In genomic region chr4:3473251-3473942, GRCh38 we compare ENCODE assay signal across 19 cellular contexts. TPM values are rescaled to one million over a fixed set of nuclear protein-coding genes. Genes with fewer than 3 reads are reported as not detected.
DNase-seq lines count a peak whose midpoint lies in the region; ATAC-seq and TF ChIP-seq lines count a peak whose summit lies in the region.
"Had no signal": no experiment of that assay in that cellular context is flagged by ENCODE, and none has a peak within 500 bp of the region (broad histone marks: within the 10 kb centered on the region; RNA-seq: fewer than 3 reads in every experiment).

No MANE protein-coding gene starts in this region.

- H3K27me3 ChIP-seq in spleen (replicated peaks in 1 of 7) = peaks cover 0 to 79% (median 13%) of the 10 kb centered on the region in 7 donors
- H3K27me3 ChIP-seq: MG63 had no signal

- H3K36me3 Mint-ChIP-seq in nephron progenitor cell (ENCODE audit: low read depth) = no peaks in the 10 kb centered on the region
- H3K36me3 Mint-ChIP-seq in chondrocyte (ENCODE audit: low read depth) = no peaks in the 10 kb centered on the region

- 84 to 90% (median 87%) methylated on average over 17 to 39 of the region's 39 CpGs for WGBS in spleen, 5 donors

- H3K9me3 Mint-ChIP-seq in nephron progenitor cell (no peaks in the 10 kb centered on the region), chondrocyte (ENCODE audit: low read depth) (no peaks in the 10 kb centered on the region)
- H3K9me3 Mint-ChIP-seq: HFFc6 had no signal

- H3K36me3 ChIP-seq in spleen = no peaks in the 10 kb centered on the region
- H3K36me3 ChIP-seq: MG63 had no signal

- H3K4me1 Mint-ChIP-seq in nephron progenitor cell (peaks cover 13% of the 10 kb centered on the region), chondrocyte (ENCODE audit: low read depth) (no peaks in the 10 kb centered on the region)

- intact Hi-C loops in Right ventricle myocardium inferior (cut with DNase I) (no loop called here), cardiac septum (cut with DNase I) (no loop called here), Right ventricle myocardium superior (cut with DNase I) (no loop called here), spleen (cut with DNase I; ENCODE audit: low total_unique reads) (no loop called here)

- H3K4me3 Mint-ChIP-seq in nephron progenitor cell = no peak overlapping the region
- no peak overlapping the region for H3K4me3 Mint-ChIP-seq in chondrocyte (ENCODE audit: unreplicated experiment)
- H3K4me3 Mint-ChIP-seq: HFFc6 had no signal

- no peak overlapping the region for H3K27ac ChIP-seq in spleen
- H3K27ac ChIP-seq: 22Rv1, KMS-11 had no signal

- ATAC-seq in Right ventricle myocardium inferior = peak; percentile 16
- peak; percentile 28 for ATAC-seq in Right ventricle myocardium superior (ENCODE audit: poor library complexity)
- ATAC-seq in GM21526 (IDR thresholded peaks at IDR 0.05; ENCODE audit: low FRiP score, unreplicated experiment) = no peak
- ATAC-seq: PC-3 had no signal

- no peaks in the 10 kb centered on the region for H3K4me1 ChIP-seq in spleen

- H3K27me3 Mint-ChIP-seq in nephron progenitor cell (ENCODE audit: low read depth, poor library complexity) (peaks cover 13% of the 10 kb centered on the region), chondrocyte (ENCODE audit: low read depth) (peaks cover 10% of the 10 kb centered on the region)

- TF ChIP-seq CTCF in nephron progenitor cell (IDR thresholded peaks at IDR 0.05) (no peak), spleen (IDR thresholded peaks at IDR 0.05 in 8 of 11, conservative IDR thresholded peaks at IDR 0.05 in 3 of 11) (no peak), chondrocyte (IDR thresholded peaks at IDR 0.05) (no peak)

- no peak for TF ChIP-seq POLR2A in spleen (IDR thresholded peaks at IDR 0.05)

- no peaks in the 10 kb centered on the region for H3K9me3 ChIP-seq in spleen
- H3K9me3 ChIP-seq: MG63 had no signal

- DNase-seq in Right ventricle myocardium inferior (ENCODE audit: missing footprints) = peak; percentile 70
- DNase-seq in cardiac septum (ENCODE audit: low spot score) = no peak
- DNase-seq in Right ventricle myocardium superior = peak; percentile 42
- peak; percentile 13 for DNase-seq in nephron progenitor cell
- DNase-seq in spleen = peak; percentile 69
- DNase-seq in NCI-H524 (lab: John Stamatoyannopoulos, UW) = no peak
- DNase-seq in chondrocyte (ENCODE audit: low spot score) = no peak
- DNase-seq: C1 segment of cervical spinal cord, GOT3, HFFc6, MG63, NCI-H1092 treated with DMSO at 0.1 percent for 48 hours, NCI-H1694, NCI-H345, NCI-H69, PC-3 had no signal

- no peak overlapping the region for H3K4me3 ChIP-seq in spleen
- H3K4me3 ChIP-seq: MG63 had no signal

- no peak overlapping the region for H3K27ac Mint-ChIP-seq in nephron progenitor cell
- no peak overlapping the region for H3K27ac Mint-ChIP-seq in chondrocyte (ENCODE audit: unreplicated experiment)
- H3K27ac Mint-ChIP-seq: HFFc6 had no signal

RNA-seq across cellular contexts. Expression of gene DOK7, which starts 10.3 kb away (rescaled TPM):
- 35.5 TPM for total RNA-seq in Right ventricle myocardium inferior
- 62.7 TPM for total RNA-seq in cardiac septum
- 33.7 TPM for total RNA-seq in Right ventricle myocardium superior
- total RNA-seq in spleen = 1 to 10 TPM in 6 of 7 donors, under 1 TPM in 1; 0.69 to 7.1 (median 1.6) TPM
- polyA plus RNA-seq in spleen = 10 to 100 TPM in 1 of 3 donors, 1 to 10 TPM in 2; 1.7 to 13.5 (median 8.7) TPM
- 0.37 TPM in 1 of 3 replicates, not detected in the others for total RNA-seq in chondrocyte
- total RNA-seq: HFFc6 had no signal

RNA-seq across cellular contexts. Expression of gene HGFAC, which starts 31.6 kb away (rescaled TPM):
- total RNA-seq in Right ventricle myocardium inferior = 1.5 TPM
- 0.38 TPM for total RNA-seq in cardiac septum
- total RNA-seq in Right ventricle myocardium superior = 1.9 TPM
- total RNA-seq in spleen = under 1 TPM in 2 of 7 donors, not detected in 5; 0.32 to 0.47 TPM
- under 1 TPM; 0.11 to 0.35 (median 0.22) TPM for polyA plus RNA-seq in spleen
- 0.28 to 0.36 TPM (median 0.35 TPM) in 3 replicates for total RNA-seq in chondrocyte

RNA-seq across cellular contexts. Expression of gene LRPAP1, which starts 58.8 kb away (rescaled TPM):
- total RNA-seq in Right ventricle myocardium inferior (286 TPM), cardiac septum (275 TPM), Right ventricle myocardium superior (280 TPM), spleen (100 to 1,000 TPM in 6 of 7 donors, 10 to 100 TPM in 1; 89.0 to 131 (median 116) TPM), chondrocyte (135 to 142 TPM (median 142 TPM) in 3 replicates)
- polyA plus RNA-seq in spleen = 10 to 100 TPM; 28.1 to 47.4 (median 37.5) TPM

Comparison
In these comparisons a context has a peak if more than half of its experiments do, and no peak if none do; other contexts are left out.
1. DNase-seq: peak in Right ventricle myocardium inferior (single experiment), Right ventricle myocardium superior (single experiment), nephron progenitor cell (single experiment) and spleen (single experiment); none in cardiac septum (single experiment), NCI-H524 (0 of 2) and chondrocyte (single experiment).